Comparison of ENCODE assay signal across 1 cellular context in the genomic region with DNA sequence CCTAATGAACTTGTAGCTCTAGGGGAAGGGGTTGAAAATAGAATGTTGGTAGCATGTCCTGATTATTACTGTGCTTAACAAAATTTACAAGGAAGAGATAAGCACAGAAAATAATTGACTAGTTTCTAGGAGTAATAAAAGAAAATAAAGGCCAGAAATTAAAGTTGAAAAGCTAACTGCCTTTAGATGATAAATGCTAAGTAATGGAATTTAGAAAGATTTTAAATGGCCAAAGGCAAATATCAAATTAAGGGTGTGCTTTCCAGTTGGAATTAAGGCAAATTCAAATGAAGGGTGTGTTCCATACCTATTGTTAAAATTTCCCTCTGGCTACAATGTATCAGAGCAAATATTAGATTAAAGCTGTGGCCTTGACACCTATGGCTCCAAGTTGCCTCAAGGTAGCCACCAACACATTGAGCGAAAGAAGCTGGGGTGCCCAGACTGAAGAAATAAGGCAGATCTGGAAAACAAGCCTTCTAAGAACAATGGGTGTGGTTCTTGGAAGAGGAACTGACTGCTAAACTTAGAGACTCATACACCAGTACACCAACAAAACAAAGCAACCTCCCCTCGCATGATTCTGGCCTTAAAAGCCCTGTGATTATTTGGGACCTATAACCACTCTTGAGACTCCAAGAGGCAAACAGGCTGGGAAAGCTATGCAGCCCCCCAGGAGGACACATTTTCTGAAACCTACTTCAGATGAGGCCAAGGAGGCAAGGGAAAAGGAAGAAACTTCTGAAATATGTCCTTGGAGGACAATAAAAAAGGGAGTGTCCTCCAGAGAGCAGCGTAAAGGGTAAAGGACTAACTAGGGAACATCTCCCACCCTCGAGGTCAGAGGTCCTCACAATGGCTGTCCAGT.
A peak's percentile ranks its signal among the peaks of the same experiment; 100 is the strongest.
TF ChIP-seq lines count a peak whose summit lies in the region.

No MANE protein-coding gene starts in this region.

TF ChIP-seq in K562, 482 proteins besides CTCF, POLR2A, EP300 and RAD21 (continued from another document and continues in another):
- TF ChIP-seq, protein P1, sequence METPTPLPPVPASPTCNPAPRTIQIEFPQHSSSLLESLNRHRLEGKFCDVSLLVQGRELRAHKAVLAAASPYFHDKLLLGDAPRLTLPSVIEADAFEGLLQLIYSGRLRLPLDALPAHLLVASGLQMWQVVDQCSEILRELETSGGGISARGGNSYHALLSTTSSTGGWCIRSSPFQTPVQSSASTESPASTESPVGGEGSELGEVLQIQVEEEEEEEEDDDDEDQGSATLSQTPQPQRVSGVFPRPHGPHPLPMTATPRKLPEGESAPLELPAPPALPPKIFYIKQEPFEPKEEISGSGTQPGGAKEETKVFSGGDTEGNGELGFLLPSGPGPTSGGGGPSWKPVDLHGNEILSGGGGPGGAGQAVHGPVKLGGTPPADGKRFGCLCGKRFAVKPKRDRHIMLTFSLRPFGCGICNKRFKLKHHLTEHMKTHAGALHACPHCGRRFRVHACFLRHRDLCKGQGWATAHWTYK (CRISPR knock-in tag; IDR thresholded peaks at IDR 0.05), result peak; percentile 75; the same call in 1 of the 2 replicates
- TF ChIP-seq, protein P2, sequence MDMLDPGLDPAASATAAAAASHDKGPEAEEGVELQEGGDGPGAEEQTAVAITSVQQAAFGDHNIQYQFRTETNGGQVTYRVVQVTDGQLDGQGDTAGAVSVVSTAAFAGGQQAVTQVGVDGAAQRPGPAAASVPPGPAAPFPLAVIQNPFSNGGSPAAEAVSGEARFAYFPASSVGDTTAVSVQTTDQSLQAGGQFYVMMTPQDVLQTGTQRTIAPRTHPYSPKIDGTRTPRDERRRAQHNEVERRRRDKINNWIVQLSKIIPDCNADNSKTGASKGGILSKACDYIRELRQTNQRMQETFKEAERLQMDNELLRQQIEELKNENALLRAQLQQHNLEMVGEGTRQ (CRISPR knock-in tag; IDR thresholded peaks at IDR 0.05), result no peak
- TF ChIP-seq, protein P3, sequence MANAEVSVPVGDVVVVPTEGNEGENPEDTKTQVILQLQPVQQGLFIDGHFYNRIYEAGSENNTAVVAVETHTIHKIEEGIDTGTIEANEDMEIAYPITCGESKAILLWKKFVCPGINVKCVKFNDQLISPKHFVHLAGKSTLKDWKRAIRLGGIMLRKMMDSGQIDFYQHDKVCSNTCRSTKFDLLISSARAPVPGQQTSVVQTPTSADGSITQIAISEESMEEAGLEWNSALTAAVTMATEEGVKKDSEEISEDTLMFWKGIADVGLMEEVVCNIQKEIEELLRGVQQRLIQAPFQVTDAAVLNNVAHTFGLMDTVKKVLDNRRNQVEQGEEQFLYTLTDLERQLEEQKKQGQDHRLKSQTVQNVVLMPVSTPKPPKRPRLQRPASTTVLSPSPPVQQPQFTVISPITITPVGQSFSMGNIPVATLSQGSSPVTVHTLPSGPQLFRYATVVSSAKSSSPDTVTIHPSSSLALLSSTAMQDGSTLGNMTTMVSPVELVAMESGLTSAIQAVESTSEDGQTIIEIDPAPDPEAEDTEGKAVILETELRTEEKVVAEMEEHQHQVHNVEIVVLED (CRISPR knock-in tag; IDR thresholded peaks at IDR 0.05), result 0 out of 2 replicates have a peak, but pooled peaks have one; percentile 18
- no peak for TF ChIP-seq YBX1 (IDR thresholded peaks at IDR 0.05)
- TF ChIP-seq NFE2 (IDR thresholded peaks at IDR 0.05; ENCODE audit: low read depth), result peak; percentile 43; the same call in 1 of the 2 replicates
- TF ChIP-seq, protein P4, sequence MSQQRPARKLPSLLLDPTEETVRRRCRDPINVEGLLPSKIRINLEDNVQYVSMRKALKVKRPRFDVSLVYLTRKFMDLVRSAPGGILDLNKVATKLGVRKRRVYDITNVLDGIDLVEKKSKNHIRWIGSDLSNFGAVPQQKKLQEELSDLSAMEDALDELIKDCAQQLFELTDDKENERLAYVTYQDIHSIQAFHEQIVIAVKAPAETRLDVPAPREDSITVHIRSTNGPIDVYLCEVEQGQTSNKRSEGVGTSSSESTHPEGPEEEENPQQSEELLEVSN (IDR thresholded peaks at IDR 0.05; ENCODE audit: borderline replicate concordance in 1 of 2, extremely low read depth in 1 of 2, insufficient read depth in 1 of 2, insufficient read length in 1 of 2, low read depth in 1 of 2, low read length in 1 of 2, poor library complexity in 1 of 2, severe bottlenecking in 1 of 2), result peak in 1 of 2 experiments; percentile 7
- no peak for TF ChIP-seq MCM7 (IDR thresholded peaks at IDR 0.05)
- TF ChIP-seq, protein P5, sequence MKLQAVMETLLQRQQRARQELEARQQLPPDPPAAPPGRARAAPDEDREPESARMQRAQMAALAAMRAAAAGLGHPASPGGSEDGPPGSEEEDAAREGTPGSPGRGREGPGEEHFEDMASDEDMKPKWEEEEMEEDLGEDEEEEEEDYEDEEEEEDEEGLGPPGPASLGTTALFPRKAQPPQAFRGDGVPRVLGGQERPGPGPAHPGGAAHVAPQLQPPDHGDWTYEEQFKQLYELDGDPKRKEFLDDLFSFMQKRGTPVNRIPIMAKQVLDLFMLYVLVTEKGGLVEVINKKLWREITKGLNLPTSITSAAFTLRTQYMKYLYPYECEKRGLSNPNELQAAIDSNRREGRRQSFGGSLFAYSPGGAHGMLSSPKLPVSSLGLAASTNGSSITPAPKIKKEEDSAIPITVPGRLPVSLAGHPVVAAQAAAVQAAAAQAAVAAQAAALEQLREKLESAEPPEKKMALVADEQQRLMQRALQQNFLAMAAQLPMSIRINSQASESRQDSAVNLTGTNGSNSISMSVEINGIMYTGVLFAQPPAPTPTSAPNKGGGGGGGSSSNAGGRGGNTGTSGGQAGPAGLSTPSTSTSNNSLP (IDR thresholded peaks at IDR 0.05; ENCODE audit: borderline replicate concordance, low read depth, low read length), result 0 out of 2 replicates have a peak, but pooled peaks have one; percentile 21
- peak; percentile 93 for TF ChIP-seq SOX6 (IDR thresholded peaks at IDR 0.05)
- TF ChIP-seq, protein P6, sequence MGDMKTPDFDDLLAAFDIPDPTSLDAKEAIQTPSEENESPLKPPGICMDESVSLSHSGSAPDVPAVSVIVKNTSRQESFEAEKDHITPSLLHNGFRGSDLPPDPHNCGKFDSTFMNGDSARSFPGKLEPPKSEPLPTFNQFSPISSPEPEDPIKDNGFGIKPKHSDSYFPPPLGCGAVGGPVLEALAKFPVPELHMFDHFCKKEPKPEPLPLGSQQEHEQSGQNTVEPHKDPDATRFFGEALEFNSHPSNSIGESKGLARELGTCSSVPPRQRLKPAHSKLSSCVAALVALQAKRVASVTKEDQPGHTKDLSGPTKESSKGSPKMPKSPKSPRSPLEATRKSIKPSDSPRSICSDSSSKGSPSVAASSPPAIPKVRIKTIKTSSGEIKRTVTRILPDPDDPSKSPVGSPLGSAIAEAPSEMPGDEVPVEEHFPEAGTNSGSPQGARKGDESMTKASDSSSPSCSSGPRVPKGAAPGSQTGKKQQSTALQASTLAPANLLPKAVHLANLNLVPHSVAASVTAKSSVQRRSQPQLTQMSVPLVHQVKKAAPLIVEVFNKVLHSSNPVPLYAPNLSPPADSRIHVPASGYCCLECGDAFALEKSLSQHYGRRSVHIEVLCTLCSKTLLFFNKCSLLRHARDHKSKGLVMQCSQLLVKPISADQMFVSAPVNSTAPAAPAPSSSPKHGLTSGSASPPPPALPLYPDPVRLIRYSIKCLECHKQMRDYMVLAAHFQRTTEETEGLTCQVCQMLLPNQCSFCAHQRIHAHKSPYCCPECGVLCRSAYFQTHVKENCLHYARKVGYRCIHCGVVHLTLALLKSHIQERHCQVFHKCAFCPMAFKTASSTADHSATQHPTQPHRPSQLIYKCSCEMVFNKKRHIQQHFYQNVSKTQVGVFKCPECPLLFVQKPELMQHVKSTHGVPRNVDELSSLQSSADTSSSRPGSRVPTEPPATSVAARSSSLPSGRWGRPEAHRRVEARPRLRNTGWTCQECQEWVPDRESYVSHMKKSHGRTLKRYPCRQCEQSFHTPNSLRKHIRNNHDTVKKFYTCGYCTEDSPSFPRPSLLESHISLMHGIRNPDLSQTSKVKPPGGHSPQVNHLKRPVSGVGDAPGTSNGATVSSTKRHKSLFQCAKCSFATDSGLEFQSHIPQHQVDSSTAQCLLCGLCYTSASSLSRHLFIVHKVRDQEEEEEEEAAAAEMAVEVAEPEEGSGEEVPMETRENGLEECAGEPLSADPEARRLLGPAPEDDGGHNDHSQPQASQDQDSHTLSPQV (IDR thresholded peaks at IDR 0.05), result peak; percentile 82
- TF ChIP-seq, protein P7, sequence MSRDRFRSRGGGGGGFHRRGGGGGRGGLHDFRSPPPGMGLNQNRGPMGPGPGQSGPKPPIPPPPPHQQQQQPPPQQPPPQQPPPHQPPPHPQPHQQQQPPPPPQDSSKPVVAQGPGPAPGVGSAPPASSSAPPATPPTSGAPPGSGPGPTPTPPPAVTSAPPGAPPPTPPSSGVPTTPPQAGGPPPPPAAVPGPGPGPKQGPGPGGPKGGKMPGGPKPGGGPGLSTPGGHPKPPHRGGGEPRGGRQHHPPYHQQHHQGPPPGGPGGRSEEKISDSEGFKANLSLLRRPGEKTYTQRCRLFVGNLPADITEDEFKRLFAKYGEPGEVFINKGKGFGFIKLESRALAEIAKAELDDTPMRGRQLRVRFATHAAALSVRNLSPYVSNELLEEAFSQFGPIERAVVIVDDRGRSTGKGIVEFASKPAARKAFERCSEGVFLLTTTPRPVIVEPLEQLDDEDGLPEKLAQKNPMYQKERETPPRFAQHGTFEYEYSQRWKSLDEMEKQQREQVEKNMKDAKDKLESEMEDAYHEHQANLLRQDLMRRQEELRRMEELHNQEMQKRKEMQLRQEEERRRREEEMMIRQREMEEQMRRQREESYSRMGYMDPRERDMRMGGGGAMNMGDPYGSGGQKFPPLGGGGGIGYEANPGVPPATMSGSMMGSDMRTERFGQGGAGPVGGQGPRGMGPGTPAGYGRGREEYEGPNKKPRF (IDR thresholded peaks at IDR 0.05; ENCODE audit: low read depth, low read length), result no peak
- TF ChIP-seq, protein P8, sequence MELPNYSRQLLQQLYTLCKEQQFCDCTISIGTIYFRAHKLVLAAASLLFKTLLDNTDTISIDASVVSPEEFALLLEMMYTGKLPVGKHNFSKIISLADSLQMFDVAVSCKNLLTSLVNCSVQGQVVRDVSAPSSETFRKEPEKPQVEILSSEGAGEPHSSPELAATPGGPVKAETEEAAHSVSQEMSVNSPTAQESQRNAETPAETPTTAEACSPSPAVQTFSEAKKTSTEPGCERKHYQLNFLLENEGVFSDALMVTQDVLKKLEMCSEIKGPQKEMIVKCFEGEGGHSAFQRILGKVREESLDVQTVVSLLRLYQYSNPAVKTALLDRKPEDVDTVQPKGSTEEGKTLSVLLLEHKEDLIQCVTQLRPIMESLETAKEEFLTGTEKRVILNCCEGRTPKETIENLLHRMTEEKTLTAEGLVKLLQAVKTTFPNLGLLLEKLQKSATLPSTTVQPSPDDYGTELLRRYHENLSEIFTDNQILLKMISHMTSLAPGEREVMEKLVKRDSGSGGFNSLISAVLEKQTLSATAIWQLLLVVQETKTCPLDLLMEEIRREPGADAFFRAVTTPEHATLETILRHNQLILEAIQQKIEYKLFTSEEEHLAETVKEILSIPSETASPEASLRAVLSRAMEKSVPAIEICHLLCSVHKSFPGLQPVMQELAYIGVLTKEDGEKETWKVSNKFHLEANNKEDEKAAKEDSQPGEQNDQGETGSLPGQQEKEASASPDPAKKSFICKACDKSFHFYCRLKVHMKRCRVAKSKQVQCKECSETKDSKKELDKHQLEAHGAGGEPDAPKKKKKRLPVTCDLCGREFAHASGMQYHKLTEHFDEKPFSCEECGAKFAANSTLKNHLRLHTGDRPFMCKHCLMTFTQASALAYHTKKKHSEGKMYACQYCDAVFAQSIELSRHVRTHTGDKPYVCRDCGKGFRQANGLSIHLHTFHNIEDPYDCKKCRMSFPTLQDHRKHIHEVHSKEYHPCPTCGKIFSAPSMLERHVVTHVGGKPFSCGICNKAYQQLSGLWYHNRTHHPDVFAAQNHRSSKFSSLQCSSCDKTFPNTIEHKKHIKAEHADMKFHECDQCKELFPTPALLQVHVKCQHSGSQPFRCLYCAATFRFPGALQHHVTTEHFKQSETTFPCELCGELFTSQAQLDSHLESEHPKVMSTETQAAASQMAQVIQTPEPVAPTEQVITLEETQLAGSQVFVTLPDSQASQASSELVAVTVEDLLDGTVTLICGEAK (IDR thresholded peaks at IDR 0.05), result 0 out of 2 replicates have a peak, but pooled peaks have one; percentile 25
- TF ChIP-seq, protein P8 (CRISPR knock-in tag; IDR thresholded peaks at IDR 0.05), result no peak
- no peak for TF ChIP-seq SNIP1 (IDR thresholded peaks at IDR 0.05; ENCODE audit: low read depth)
- peak; percentile 37 to 89; a peak in 2 of 4 replicates for TF ChIP-seq TBL1XR1 (IDR thresholded peaks at IDR 0.05; ENCODE audit: low read length in 2 of 2)
- TF ChIP-seq TBP (optimal IDR thresholded peaks at IDR 0.05; ENCODE audit: low read depth, low read length), result peak; percentile 38
- TF ChIP-seq HDAC3 (IDR thresholded peaks at IDR 0.05; ENCODE audit: borderline replicate concordance, partially characterized antibody), result peak; percentile 7
- TF ChIP-seq SAFB2 (IDR thresholded peaks at IDR 0.05; ENCODE audit: borderline replicate concordance, low read depth, low read length, severe bottlenecking), result no peak
- TF ChIP-seq L3MBTL2 (IDR thresholded peaks at IDR 0.05), result peak; percentile 61
- TF ChIP-seq, protein P9, sequence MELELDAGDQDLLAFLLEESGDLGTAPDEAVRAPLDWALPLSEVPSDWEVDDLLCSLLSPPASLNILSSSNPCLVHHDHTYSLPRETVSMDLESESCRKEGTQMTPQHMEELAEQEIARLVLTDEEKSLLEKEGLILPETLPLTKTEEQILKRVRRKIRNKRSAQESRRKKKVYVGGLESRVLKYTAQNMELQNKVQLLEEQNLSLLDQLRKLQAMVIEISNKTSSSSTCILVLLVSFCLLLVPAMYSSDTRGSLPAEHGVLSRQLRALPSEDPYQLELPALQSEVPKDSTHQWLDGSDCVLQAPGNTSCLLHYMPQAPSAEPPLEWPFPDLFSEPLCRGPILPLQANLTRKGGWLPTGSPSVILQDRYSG (tag; conservative IDR thresholded peaks at IDR 0.05; ENCODE audit: low read depth), result peak; percentile 85
- peak; percentile 72; the same call in 1 of the 2 replicates for TF ChIP-seq NBN (IDR thresholded peaks at IDR 0.05; ENCODE audit: low read depth)
